In the genomic region with DNA sequence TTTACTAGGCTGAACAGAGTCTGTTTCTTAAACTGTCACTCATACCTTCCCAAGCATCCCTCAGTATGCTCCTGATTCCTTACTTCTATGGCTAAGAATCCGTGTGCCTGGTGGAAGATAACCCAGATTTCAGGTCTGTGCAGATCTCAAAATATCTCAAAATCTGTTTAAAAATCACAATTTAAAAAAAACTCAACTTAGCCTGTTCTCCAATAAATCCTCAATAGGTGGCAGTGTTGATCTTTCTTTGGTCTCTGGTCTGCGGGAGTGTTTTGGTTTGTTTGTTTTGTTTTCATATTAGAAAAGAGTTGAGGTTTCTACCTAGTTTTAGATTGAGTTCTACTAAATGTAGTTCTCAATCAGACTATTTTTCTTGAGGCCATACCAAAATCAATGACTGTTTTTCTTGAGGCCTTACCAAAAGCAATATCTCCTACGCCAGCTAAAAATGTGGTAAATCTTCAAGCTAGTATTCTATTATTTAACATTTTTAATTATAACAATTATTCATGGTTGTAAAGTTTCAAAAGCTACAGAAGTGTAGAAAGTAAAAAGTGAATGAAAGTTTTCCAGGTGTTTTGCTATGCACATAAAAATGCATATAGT, we compare ENCODE assay signal across 8 cellular contexts. TPM values are rescaled to one million over a fixed set of nuclear protein-coding genes. Genes with fewer than 3 reads are reported as not detected.
A peak's percentile ranks its signal among the peaks of the same experiment; 100 is the strongest.
DNase-seq lines count a peak whose midpoint lies in the region; ATAC-seq, FAIRE-seq and TF ChIP-seq lines count a peak whose summit lies in the region.

No MANE protein-coding gene starts in this region.

- no peaks in the 10 kb centered on the region for H3K36me3 ChIP-seq in SU-DHL-6 (ENCODE audit: low read length)

- no peak for ATAC-seq in stimulated activated memory B cell treated with anti-CD40 and anti-IgM and Interleukin-4, amounts not matched to agents 10 μg/mL and 1 μg/mL and 100 μg/mL, for 72 hours

- peaks cover 3% of the 10 kb centered on the region; the same call in 1 of the 2 replicates for H3K79me2 ChIP-seq in SU-DHL-6 (ENCODE audit: insufficient read depth, low read length)

- H3K27me3 ChIP-seq in SU-DHL-6 (ENCODE audit: low read length): no peaks in the 10 kb centered on the region

- H3K9me3 Mint-ChIP-seq in stimulated activated memory B cell treated with anti-CD40 and anti-IgM and Interleukin-4, amounts not matched to agents 10 μg/mL and 1 μg/mL and 100 μg/mL, for 72 hours: peaks cover 2% of the 10 kb centered on the region

- peaks cover 48% of the 10 kb centered on the region for H3K4me1 Mint-ChIP-seq in stimulated activated memory B cell treated with anti-CD40 and anti-IgM and Interleukin-4, amounts not matched to agents 10 μg/mL and 1 μg/mL and 100 μg/mL, for 72 hours

- DNase-seq in SKM-1 treated with dmso at 0.1 percent for 144 hours (lab: John Stamatoyannopoulos, UW; ENCODE audit: unreplicated experiment) (peak; percentile 3), SKM-1 (lab: John Stamatoyannopoulos, UW; ENCODE audit: unreplicated experiment) (no peak), LHCN-M2 (ENCODE audit: low read depth) (peak; percentile 46), globus pallidus (ENCODE audit: low spot score) (peak; percentile 49), activated T-cell treated with anti-CD3 and anti-CD28 coated beads for 4 hours (no peak), H54 (ENCODE audit: insufficient read length, low spot score) (no peak)

- H2AFZ ChIP-seq in SU-DHL-6 (ENCODE audit: low read depth, low read length, severe bottlenecking): peak overlapping the region; percentile 64

- peak overlapping the region; percentile 42 for H3K27ac Mint-ChIP-seq in stimulated activated memory B cell treated with anti-CD40 and anti-IgM and Interleukin-4, amounts not matched to agents 10 μg/mL and 1 μg/mL and 100 μg/mL, for 72 hours

- H3F3A ChIP-seq in SU-DHL-6 (ENCODE audit: insufficient read depth): peaks cover 36% of the 10 kb centered on the region

- no peak for TF ChIP-seq POLR2A in H54 (IDR thresholded peaks at IDR 0.05; ENCODE audit: low read depth, low read length)

- H4K20me1 ChIP-seq in SU-DHL-6 (ENCODE audit: low read depth, low read length): no peaks in the 10 kb centered on the region

- H3K4me3 Mint-ChIP-seq in stimulated activated memory B cell treated with anti-CD40 and anti-IgM and Interleukin-4, amounts not matched to agents 10 μg/mL and 1 μg/mL and 100 μg/mL, for 72 hours: no peak overlapping the region

- peak overlapping the region; percentile 40 for H3K9ac ChIP-seq in SU-DHL-6 (ENCODE audit: low read length)

- peak overlapping the region; percentile 93 for H3K27ac ChIP-seq in SU-DHL-6 (ENCODE audit: low read depth, low read length)

- H3K4me2 ChIP-seq in SU-DHL-6 (ENCODE audit: low read depth, low read length, poor library complexity, severe bottlenecking): peak overlapping the region; percentile 64

- H3K36me3 Mint-ChIP-seq in stimulated activated memory B cell treated with anti-CD40 and anti-IgM and Interleukin-4, amounts not matched to agents 10 μg/mL and 1 μg/mL and 100 μg/mL, for 72 hours: no peaks in the 10 kb centered on the region

- H3K27me3 Mint-ChIP-seq in stimulated activated memory B cell treated with anti-CD40 and anti-IgM and Interleukin-4, amounts not matched to agents 10 μg/mL and 1 μg/mL and 100 μg/mL, for 72 hours: no peaks in the 10 kb centered on the region

- H3K9me2 ChIP-seq in SU-DHL-6 (replicated peaks; ENCODE audit: insufficient read depth, low read length): no peaks in the 10 kb centered on the region

- TF ChIP-seq CTCF in SU-DHL-6 (IDR thresholded peaks at IDR 0.05; ENCODE audit: insufficient read depth, low read length, poor library complexity, severe bottlenecking): peak; percentile 54

- H3K9me3 ChIP-seq in SU-DHL-6 (ENCODE audit: insufficient read depth, low read length): no peaks in the 10 kb centered on the region

- FAIRE-seq in H54 (lab: Jason Lieb, UNC): no peak

- peak overlapping the region; percentile 34 for H3K4me3 ChIP-seq in SU-DHL-6 (ENCODE audit: insufficient read depth, low read length, poor library complexity, severe bottlenecking)

RNA-seq across cellular contexts. Expression of gene TGFBR1, which starts 57.9 kb away (rescaled TPM):
- 53.6 and 58.0 TPM in 2 replicates for total RNA-seq in LHCN-M2 (2014; rRNA removed)
- 13.0 TPM for polyA plus RNA-seq in LHCN-M2 (2012)

RNA-seq across cellular contexts. Expression of gene ALG2, which starts 58.9 kb away (rescaled TPM):
- 35.4 and 36.7 TPM in 2 replicates for total RNA-seq in LHCN-M2 (2014; rRNA removed)
- polyA plus RNA-seq in LHCN-M2 (2012): 17.8 TPM

RNA-seq across cellular contexts. Expression of gene SEC61B, which starts 59.2 kb away (rescaled TPM):
- 98.8 and 109 TPM in 2 replicates for total RNA-seq in LHCN-M2 (2014; rRNA removed)
- polyA plus RNA-seq in LHCN-M2 (2012): 401 TPM

Comparison
In these comparisons a context has a peak if more than half of its experiments do, and no peak if none do; other contexts are left out.
1. DNase-seq: peak in SKM-1 treated with dmso at 0.1 percent for 144 hours (single experiment), LHCN-M2 (single experiment) and globus pallidus (single experiment); none in SKM-1 (single experiment), activated T-cell treated with anti-CD3 and anti-CD28 coated beads for 4 hours (single experiment) and H54 (single experiment).